Comparison of ENCODE assay signal across 9 cellular contexts in genomic region chr14:48615618-48616017, GRCh38.
"Had no signal": no experiment of that assay in that cellular context is flagged by ENCODE, and none has a peak within 500 bp of the region (broad histone marks: within the 10 kb centered on the region; RNA-seq: fewer than 3 reads in every experiment).

No MANE protein-coding gene starts in this region.

- H3K4me1 ChIP-seq: HAP-1 had no signal

- H3K4me2 ChIP-seq: GM23338 had no signal

- H3K27ac Mint-ChIP-seq: GM23338, H9, HFFc6 had no signal

- H3K27ac ChIP-seq: GM23248 had no signal

- H3K9me3 ChIP-seq: HAP-1 had no signal

- H3K4me3 Mint-ChIP-seq: GM23338, H9, HFFc6 had no signal

- H3K4me1 Mint-ChIP-seq: GM23338, H9 had no signal

- ATAC-seq: GM23338, HCT116 had no signal

- DNase-seq: GM23248, GOT3, H7, H9, HCEC 1CT, HFFc6 had no signal

- H3K36me3 ChIP-seq: HAP-1 had no signal

- H3K4me3 ChIP-seq: GM23248, GM23338, HAP-1 had no signal

- H3K9ac ChIP-seq: GM23248 had no signal

- H2AFZ ChIP-seq: GM23248, GM23338 had no signal
